ENCODE assay signal across 16 cellular contexts in genomic region chr2:238974061-238974460, GRCh38.
DNase-seq lines count a peak whose midpoint lies in the region; ATAC-seq, FAIRE-seq and TF ChIP-seq lines count a peak whose summit lies in the region.
"Had no signal": no experiment of that assay in that cellular context is flagged by ENCODE, and none has a peak within 500 bp of the region (broad histone marks: within the 10 kb centered on the region; RNA-seq: fewer than 3 reads in every experiment).

No MANE protein-coding gene starts in this region.

- POLR2A ChIA-PET in SK-N-SH (lab: Yijun Ruan, JAX), result no interaction called here
- POLR2A ChIA-PET in endothelial cell of umbilical vein (lab: Charles Lee), result no interaction called here

- TF ChIP-seq POLR2A in endothelial cell of umbilical vein (IDR thresholded peaks at IDR 0.05; ENCODE audit: low read depth, low read length), result no peak

- no peak for TF ChIP-seq EP300 in SK-N-SH (IDR thresholded peaks at IDR 0.05; ENCODE audit: borderline replicate concordance in 1 of 2, low read depth in 1 of 2, low read length in 1 of 2)

- no peaks in the 10 kb centered on the region for H3K27me3 ChIP-seq in SK-N-SH (ENCODE audit: insufficient read depth)
- no peaks in the 10 kb centered on the region for H3K27me3 ChIP-seq in endothelial cell of umbilical vein (ENCODE audit: control insufficient read depth in 2 of 2, insufficient read depth in 2 of 2, low read length in 2 of 2)
- no peaks in the 10 kb centered on the region for H3K27me3 ChIP-seq in osteoblast (ENCODE audit: insufficient read depth, low read length)
- H3K27me3 ChIP-seq in H7 (ENCODE audit: control insufficient read depth, insufficient read depth, low read length), result no peaks in the 10 kb centered on the region; the same call in 1 of the 2 replicates
- H3K27me3 ChIP-seq: right lobe of liver had no signal

- WGBS in SK-N-SH (ENCODE audit: low lambda C conversion rate), result 45% methylated on average over 4 of the region's 4 CpGs

- H2AFZ ChIP-seq in SK-N-SH (ENCODE audit: low read depth) (no peak overlapping the region), endothelial cell of umbilical vein (ENCODE audit: low read depth, low read length) (no peak overlapping the region), osteoblast (ENCODE audit: low read length) (no peak overlapping the region)

- H4K20me1 ChIP-seq in SK-N-SH (ENCODE audit: insufficient read depth), result no peaks in the 10 kb centered on the region
- no peaks in the 10 kb centered on the region for H4K20me1 ChIP-seq in endothelial cell of umbilical vein (replicated peaks; ENCODE audit: control insufficient read depth, extremely low read depth, insufficient read depth, low read length)
- no peaks in the 10 kb centered on the region for H4K20me1 ChIP-seq in osteoblast (ENCODE audit: insufficient read depth, low read length)

- no peaks in the 10 kb centered on the region for H3K9me2 ChIP-seq in SK-N-SH

- DNase-seq in EH (ENCODE audit: low read depth) (peak; percentile 78), SK-N-SH (no peak), endothelial cell of umbilical vein (ENCODE audit: low read depth, low spot score) (peak; percentile 65), osteoblast (ENCODE audit: insufficient read length, low spot score, missing footprints) (no peak), DMS 273 treated with DMSO at 0.1 percent for 48 hours (lab: John Stamatoyannopoulos, UW) (no peak), DMS153 (lab: John Stamatoyannopoulos, UW) (no peak), H7 (no peak)
- DNase-seq: activated CD4-positive, alpha-beta T cell treated with anti-CD3 and anti-CD28 coated beads for 4 hours; activated naive CD4-positive, alpha-beta T cell treated with anti-CD3 and anti-CD28 coated beads, Interleukin-2, amount 50 U/mL, for 16 hours; MV-4-11; right lobe of liver; stimulated activated CD4-positive, alpha-beta T cell treated with anti-CD3 and anti-CD28 coated beads, Interleukin-2, amount 100 ng/mL, for 48 hours had no signal

- H3F3A ChIP-seq in SK-N-SH (replicated peaks; ENCODE audit: insufficient read depth), result no peaks in the 10 kb centered on the region

- intact Hi-C loops in endothelial cell of umbilical vein (cut with micrococcal nuclease), result loop anchor here (5.0 kb wide), 1 partner anchor 112 kb away; no protein-coding TSS in a partner anchor

- TF ChIP-seq RAD21 in SK-N-SH (IDR thresholded peaks at IDR 0.05; ENCODE audit: low read length), result no peak

- no peaks in the 10 kb centered on the region for H3K9me1 ChIP-seq in endothelial cell of umbilical vein (replicated peaks; ENCODE audit: control insufficient read depth, extremely low read depth, insufficient read depth, low read length)

- H3K79me2 ChIP-seq in SK-N-SH (ENCODE audit: insufficient read depth) (no peaks in the 10 kb centered on the region), endothelial cell of umbilical vein (ENCODE audit: control insufficient read depth, insufficient read depth, low read length) (no peaks in the 10 kb centered on the region), osteoblast (ENCODE audit: insufficient read depth, low read length) (no peaks in the 10 kb centered on the region)

- no TSS peak for BruUV-seq in endothelial cell of umbilical vein (replicated peaks; lab: Mats Ljungman, UMichigan)

- H3K4me3 ChIP-seq in SK-N-SH (ENCODE audit: low read depth in 2 of 2, low read length in 1 of 2), result no peak overlapping the region
- H3K4me3 ChIP-seq in endothelial cell of umbilical vein (replicated peaks in 1 of 3; ENCODE audit: insufficient read depth in 1 of 3, low read depth in 1 of 3, low read length in 3 of 3), result no peak overlapping the region
- H3K4me3 ChIP-seq in osteoblast (ENCODE audit: insufficient read depth, low read length), result no peak overlapping the region
- no peak overlapping the region for H3K4me3 ChIP-seq in H7 (ENCODE audit: insufficient read depth, low read depth, low read length)
- H3K4me3 ChIP-seq: right lobe of liver, tibial artery had no signal

- CTCF ChIA-PET in SK-N-SH (lab: Yijun Ruan, JAX) (interaction anchor here (1.8 kb wide), 1 partner anchor 189 kb away, joined by 4 read pairs; no protein-coding TSS in a partner anchor), endothelial cell of umbilical vein (lab: Charles Lee) (interaction anchor here (0.9 to 2.3 kb wide), 9 partner anchors 10 to 66 kb away, joined by 3 to 9 read pairs (median 4); no protein-coding TSS in a partner anchor)

- no peaks in the 10 kb centered on the region for H3K9me3 ChIP-seq in SK-N-SH
- H3K9me3 ChIP-seq in endothelial cell of umbilical vein (replicated peaks; ENCODE audit: control insufficient read depth, insufficient read depth, low read length), result no peaks in the 10 kb centered on the region
- no peaks in the 10 kb centered on the region for H3K9me3 ChIP-seq in osteoblast (ENCODE audit: low read depth, low read length)
- H3K9me3 ChIP-seq: right lobe of liver, tibial artery had no signal

- H3K36me3 ChIP-seq in SK-N-SH (replicated peaks in 1 of 2; ENCODE audit: control insufficient read depth in 1 of 2, insufficient read depth in 2 of 2, low read length in 1 of 2), result no peaks in the 10 kb centered on the region
- H3K36me3 ChIP-seq in endothelial cell of umbilical vein (ENCODE audit: control insufficient read depth in 2 of 2, extremely low read depth in 1 of 2, insufficient read depth in 2 of 2, low read length in 2 of 2), result no peaks in the 10 kb centered on the region
- H3K36me3 ChIP-seq in osteoblast (ENCODE audit: insufficient read depth, low read length), result no peaks in the 10 kb centered on the region
- no peaks in the 10 kb centered on the region for H3K36me3 ChIP-seq in H7 (replicated peaks; ENCODE audit: control insufficient read depth, insufficient read depth, low read length)
- H3K36me3 ChIP-seq: right lobe of liver, tibial artery had no signal

- TF ChIP-seq CTCF in SK-N-SH (IDR thresholded peaks at IDR 0.05), result no peak
- no peak for TF ChIP-seq CTCF in endothelial cell of umbilical vein (IDR thresholded peaks at IDR 0.05; ENCODE audit: extremely low read depth in 1 of 2, insufficient read depth in 1 of 2, low read depth in 1 of 2, low read length in 2 of 2)
- TF ChIP-seq CTCF in osteoblast (IDR thresholded peaks at IDR 0.05; ENCODE audit: extremely low read depth, low read depth, low read length), result no peak

- no peak overlapping the region for H3K9ac ChIP-seq in SK-N-SH
- H3K9ac ChIP-seq in endothelial cell of umbilical vein (replicated peaks; ENCODE audit: extremely low read depth, insufficient read depth, low read length), result no peak overlapping the region

- ATAC-seq in HG02938 (IDR thresholded peaks at IDR 0.05; ENCODE audit: unreplicated experiment), result no peak
- ATAC-seq: Right ventricle myocardium inferior had no signal

- dilution Hi-C loops in endothelial cell of umbilical vein (cut with MboI; ENCODE audit: extremely low pct_ligation_motif_present, low sequenced_read_pairs), result no loop called here

- H3K4me1 ChIP-seq in SK-N-SH (ENCODE audit: control insufficient read depth in 1 of 2, insufficient read depth in 2 of 2, low read depth in 1 of 2, low read length in 1 of 2) (peaks cover 0 to 7% of the 10 kb centered on the region in 2 experiments; a peak in 1 of 4 replicates), endothelial cell of umbilical vein (ENCODE audit: control insufficient read depth, extremely low read depth, insufficient read depth, low read length) (peaks cover 20% of the 10 kb centered on the region), osteoblast (ENCODE audit: insufficient read depth, low read length) (peaks cover 21% of the 10 kb centered on the region)
- H3K4me1 ChIP-seq: right lobe of liver had no signal

- H3K27ac ChIP-seq in SK-N-SH (ENCODE audit: low read depth in 2 of 2, low read length in 1 of 2) (no peak overlapping the region; a peak in 1 of 4 replicates), endothelial cell of umbilical vein (ENCODE audit: insufficient read depth, low read depth, low read length) (no peak overlapping the region), osteoblast (ENCODE audit: low read depth, low read length) (peak overlapping the region; percentile 47)
- H3K27ac ChIP-seq: right lobe of liver, tibial artery had no signal

- FAIRE-seq in endothelial cell of umbilical vein (lab: Jason Lieb, UNC), result no peak
- FAIRE-seq: colon had no signal

- H3K4me2 ChIP-seq in SK-N-SH (no peak overlapping the region), endothelial cell of umbilical vein (ENCODE audit: insufficient read depth, low read length) (peak overlapping the region; percentile 40), osteoblast (ENCODE audit: insufficient read depth, low read length) (peak overlapping the region; percentile 74)

TF ChIP-seq in SK-N-SH, 30 proteins besides CTCF, POLR2A, EP300 and RAD21 (continues in another document):
- TF ChIP-seq TCF12 (IDR thresholded peaks at IDR 0.05) (peak; percentile 14; the same call in 1 of the 2 replicates), NFIC (IDR thresholded peaks at IDR 0.05; ENCODE audit: borderline replicate concordance) (peak; percentile 34; the same call in 1 of the 2 replicates)

TF ChIP-seq in endothelial cell of umbilical vein, 7 proteins besides CTCF, POLR2A, EP300 and RAD21:
- TF ChIP-seq POLR2AphosphoS5 (IDR thresholded peaks at IDR 0.05; ENCODE audit: insufficient read depth, low read depth, low read length) (no peak), MAX (IDR thresholded peaks at IDR 0.05; ENCODE audit: insufficient read depth, insufficient read length) (no peak), FOS (IDR thresholded peaks at IDR 0.05; ENCODE audit: borderline replicate concordance, insufficient read depth, low read length) (peak; percentile 35), GATA2 (IDR thresholded peaks at IDR 0.05; ENCODE audit: insufficient read depth, insufficient read length, low read depth, low read length) (no peak), EZH2 (IDR thresholded peaks at IDR 0.05; ENCODE audit: borderline replicate concordance, low read depth, low read length, severe bottlenecking) (no peak), JUN (IDR thresholded peaks at IDR 0.05; ENCODE audit: borderline replicate concordance, insufficient read depth, insufficient read length, low read depth) (peak; percentile 13)

Comparison
In these comparisons a context has a peak if more than half of its experiments do, and no peak if none do; other contexts are left out.
1. DNase-seq: peak in EH (single experiment) and endothelial cell of umbilical vein (single experiment); none in SK-N-SH (single experiment), osteoblast (single experiment), DMS 273 treated with DMSO at 0.1 percent for 48 hours (single experiment), DMS153 (single experiment) and H7 (single experiment).